Comparison of ENCODE assay signal across 8 cellular contexts in the genomic region with DNA sequence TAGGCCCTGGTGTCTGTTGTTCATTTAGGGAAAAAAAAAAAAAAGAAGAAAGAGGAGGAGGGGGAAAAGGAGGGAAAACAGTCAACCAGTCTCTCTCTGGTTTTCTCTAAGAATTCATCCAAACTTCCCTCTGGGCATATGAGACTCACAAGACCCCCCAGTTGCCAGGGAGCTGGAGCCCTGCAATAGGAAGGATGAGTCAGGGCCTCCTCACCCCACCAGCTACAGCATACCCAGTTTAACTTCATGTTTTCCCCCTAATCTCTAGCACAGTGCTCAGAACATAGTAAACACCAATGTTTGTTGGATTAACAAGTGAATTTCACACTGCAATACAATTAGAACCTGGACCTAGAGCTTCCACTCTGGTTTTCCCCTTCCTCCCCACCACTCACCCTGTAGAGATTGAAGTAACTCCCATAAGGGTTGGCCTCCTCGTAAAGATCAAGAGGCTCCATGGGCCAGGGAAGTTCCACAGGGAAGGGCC. TPM values are rescaled to one million over a fixed set of nuclear protein-coding genes. Genes with fewer than 3 reads are reported as not detected.
DNase-seq lines count a peak whose midpoint lies in the region; ATAC-seq and TF ChIP-seq lines count a peak whose summit lies in the region.

No MANE protein-coding gene starts in this region.

- H3K9me3 ChIP-seq in mononuclear cell (ENCODE audit: low read depth, low read length), result no peaks in the 10 kb centered on the region

- TF ChIP-seq CTCF in brain microvascular endothelial cell (IDR thresholded peaks at IDR 0.05; ENCODE audit: low read depth, low read length, missing control alignments) (no peak), GM13977 (IDR thresholded peaks at IDR 0.05; ENCODE audit: extremely low read depth, insufficient read depth, missing control alignments) (no peak)

- ATAC-seq in GM18499 (IDR thresholded peaks at IDR 0.05; ENCODE audit: insufficient read depth, unreplicated experiment), result peak; percentile 19

- peak; percentile 84 for DNase-seq in HT1080 (ENCODE audit: low read depth)
- no peak for DNase-seq in brain microvascular endothelial cell
- DNase-seq in putamen (ENCODE audit: low spot score), result no peak
- no peak for DNase-seq in hippocampal formation (lab: John Stamatoyannopoulos, UW)
- DNase-seq in HuH-7.5 (ENCODE audit: low spot score), result no peak
- no peak for DNase-seq in GM13977 (ENCODE audit: low spot score)

- H3K27ac ChIP-seq in brain microvascular endothelial cell, result peak overlapping the region; percentile 3

- H3K4me3 ChIP-seq in brain microvascular endothelial cell (ENCODE audit: low read depth, low read length) (no peak overlapping the region), mononuclear cell (ENCODE audit: low read length) (peak overlapping the region; percentile 32)

- H3K27me3 ChIP-seq in brain microvascular endothelial cell (replicated peaks) (no peaks in the 10 kb centered on the region), mononuclear cell (ENCODE audit: insufficient read depth, low read length) (no peaks in the 10 kb centered on the region)

- no peaks in the 10 kb centered on the region for H3K36me3 ChIP-seq in brain microvascular endothelial cell (replicated peaks)

- in situ Hi-C loops in brain microvascular endothelial cell (cut with HindIII; ENCODE audit: low pct_ligation_motif_present, low sequenced_read_pairs), result no loop called here
- in situ Hi-C loops in GM13977 (cut with MboI; ENCODE audit: low pct_unique_long_range_greater_than_20kb, low sequenced_read_pairs, unreplicated experiment), result no loop called here

- H3K4me1 ChIP-seq in mononuclear cell (ENCODE audit: insufficient read depth, low read length), result peaks cover 41% of the 10 kb centered on the region

RNA-seq across cellular contexts. Expression of a gene that starts 7.8 kb away (rescaled TPM):
- 6.6 and 10.3 TPM in 2 replicates for total RNA-seq in HT1080 (2014; rRNA removed; shearing (Covaris generic))
- polyA plus RNA-seq in HT1080 (2015; cell fraction: cytosol; rRNA removed), result 9.8 and 13.0 TPM in 2 replicates
- polyA plus RNA-seq in HT1080 (2015; cell fraction: nucleus; rRNA removed), result 15.1 and 20.4 TPM in 2 replicates
- 37.7 TPM for total RNA-seq in mononuclear cell

RNA-seq across cellular contexts. Expression of a gene that starts 25.6 kb away (rescaled TPM):
- 0.30 TPM in 1 of 2 replicates, not detected in the other for total RNA-seq in HT1080 (2014; rRNA removed; shearing (Covaris generic))
- not detected in 2 replicates for polyA plus RNA-seq in HT1080 (2015; cell fraction: cytosol; rRNA removed)
- polyA plus RNA-seq in HT1080 (2015; cell fraction: nucleus; rRNA removed), result 0.45 and 3.3 TPM in 2 replicates
- total RNA-seq in mononuclear cell, result 37.0 TPM

RNA-seq across cellular contexts. Expression of a gene that starts 32.6 kb away (rescaled TPM):
- 79.4 and 81.9 TPM in 2 replicates for total RNA-seq in HT1080 (2014; rRNA removed; shearing (Covaris generic))
- polyA plus RNA-seq in HT1080 (2015; cell fraction: cytosol; rRNA removed), result 32.1 and 37.3 TPM in 2 replicates
- polyA plus RNA-seq in HT1080 (2015; cell fraction: nucleus; rRNA removed), result 90.9 and 94.0 TPM in 2 replicates
- 86.8 TPM for total RNA-seq in mononuclear cell

RNA-seq across cellular contexts. Expression of a gene that starts 56.5 kb away (rescaled TPM):
- 4.0 and 6.0 TPM in 2 replicates for total RNA-seq in HT1080 (2014; rRNA removed; shearing (Covaris generic))
- polyA plus RNA-seq in HT1080 (2015; cell fraction: cytosol; rRNA removed), result 15.2 and 16.8 TPM in 2 replicates
- polyA plus RNA-seq in HT1080 (2015; cell fraction: nucleus; rRNA removed), result 21.8 and 22.6 TPM in 2 replicates
- total RNA-seq in mononuclear cell, result 60.3 TPM

RNA-seq across cellular contexts. Expression of a gene that starts 58.5 kb away (rescaled TPM):
- not detected in 2 replicates for total RNA-seq in HT1080 (2014; rRNA removed; shearing (Covaris generic))
- not detected in 2 replicates for polyA plus RNA-seq in HT1080 (2015; cell fraction: cytosol; rRNA removed)
- not detected in 2 replicates for polyA plus RNA-seq in HT1080 (2015; cell fraction: nucleus; rRNA removed)
- not detected for total RNA-seq in mononuclear cell

Comparison
In these comparisons a context has a peak if more than half of its experiments do, and no peak if none do; other contexts are left out.
1. RNA of a gene that starts 25.6 kb away (total RNA-seq): 37.0 TPM in mononuclear cell (single experiment); 0.30 TPM in HT1080; every median in the first group is over 10 times any median in the second.